Comparison of ENCODE assay signal across 22 cellular contexts in the genomic region with DNA sequence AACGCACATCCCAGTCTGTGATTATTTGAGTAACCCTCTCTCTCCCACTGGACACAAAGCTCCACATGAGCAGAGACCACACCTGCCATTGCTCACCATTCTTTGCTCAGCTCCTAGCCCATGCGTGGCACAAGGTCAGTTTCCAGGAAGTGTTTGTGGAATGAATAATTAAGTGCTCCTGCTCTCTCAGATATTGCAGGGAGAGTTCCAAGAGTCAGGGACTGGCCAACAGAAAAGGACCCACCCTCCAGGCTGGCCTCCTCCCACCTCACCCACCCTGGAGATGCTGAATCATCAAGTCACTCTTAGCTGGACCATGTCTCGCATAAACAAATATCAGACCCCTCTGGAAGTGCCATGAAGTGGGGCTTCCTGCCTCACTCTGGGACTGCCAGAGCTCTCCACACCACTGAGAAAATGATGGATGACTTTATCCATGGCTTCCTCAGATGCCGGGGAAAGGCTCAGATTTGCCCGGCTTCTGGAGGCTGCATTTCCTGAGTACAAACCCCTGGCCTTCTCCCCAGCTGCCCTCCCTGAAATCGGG.
DNase-seq lines count a peak whose midpoint lies in the region; ATAC-seq and TF ChIP-seq lines count a peak whose summit lies in the region.
"Had no signal": no experiment of that assay in that cellular context is flagged by ENCODE, and none has a peak within 500 bp of the region (broad histone marks: within the 10 kb centered on the region; RNA-seq: fewer than 3 reads in every experiment).

No MANE protein-coding gene starts in this region.

- H3K27ac ChIP-seq in spleen = peak overlapping the region in 3 of 8 donors; percentile 1 to 36 (median 19)
- H3K27ac ChIP-seq: BLaER1, psoas muscle, RWPE1, skin epidermis, upper lobe of left lung had no signal

- H3K4me1 ChIP-seq in spleen = peaks cover 0 to 25% (median 6%) of the 10 kb centered on the region in 6 donors
- H3K4me1 ChIP-seq: psoas muscle had no signal

- ATAC-seq in HG02840 (IDR thresholded peaks at IDR 0.05; ENCODE audit: low FRiP score, unreplicated experiment) (no peak), left colon (no peak)
- ATAC-seq: psoas muscle had no signal

- no peak for TF ChIP-seq POLR2A in spleen (IDR thresholded peaks at IDR 0.05)

- H3K36me3 ChIP-seq in spleen = no peaks in the 10 kb centered on the region
- H3K36me3 ChIP-seq: BLaER1, upper lobe of left lung had no signal

- no peak for TF ChIP-seq CTCF in fibroblast of the aortic adventitia (IDR thresholded peaks at IDR 0.05; ENCODE audit: insufficient read depth, low read length)
- no peak for TF ChIP-seq CTCF in spleen (IDR thresholded peaks at IDR 0.05 in 8 of 11, conservative IDR thresholded peaks at IDR 0.05 in 3 of 11)

- no peaks in the 10 kb centered on the region for H3K9me3 ChIP-seq in spleen
- H3K9me3 ChIP-seq: BLaER1, psoas muscle, upper lobe of left lung had no signal

- intact Hi-C loops in left colon (cut with DNase I, micrococcal nuclease) (no loop called here), spleen (cut with DNase I; ENCODE audit: low total_unique reads) (no loop called here)

- peak; percentile 17 for DNase-seq in GM03348 (ENCODE audit: low spot score)
- DNase-seq in astrocyte of the hippocampus (ENCODE audit: low read depth, low spot score) = peak; percentile 23
- DNase-seq in fibroblast of the aortic adventitia (ENCODE audit: low read depth) = peak; percentile 67
- peak; percentile 41 for DNase-seq in renal cortical epithelial cell (ENCODE audit: low read depth)
- DNase-seq in SKM-1 treated with dmso at 0.1 percent for 144 hours (lab: John Stamatoyannopoulos, UW; ENCODE audit: unreplicated experiment) = no peak
- no peak for DNase-seq in left colon
- DNase-seq in spleen = no peak
- DNase-seq: activated CD4-positive, alpha-beta T cell treated with anti-CD3 and anti-CD28 coated beads, Interleukin-2, amount 50 U/mL, for 4 hours; activated CD8-positive, alpha-beta memory T cell treated with anti-CD3 and anti-CD28 coated beads, Interleukin-2, amount 50 U/mL, for 48 hours; amygdala; central memory CD4-positive, alpha-beta T cell; dermis blood vessel endothelial cell; Kasumi-1; NCI-H1694 treated with DMSO at 0.1 percent for 48 hours; NCI-H2171; NCI-H510A; psoas muscle; upper lobe of left lung had no signal

- WGBS in spleen, 5 donors = 59 to 79% (median 68%) methylated on average over 6 of the region's 6 CpGs

- H3K27me3 ChIP-seq in spleen (replicated peaks in 1 of 7) = peaks cover 0 to 5% (median 0%) of the 10 kb centered on the region in 7 donors
- H3K27me3 ChIP-seq: BLaER1, upper lobe of left lung had no signal

- H3K4me3 ChIP-seq in fibroblast of the aortic adventitia (ENCODE audit: low read depth, low read length) = no peak overlapping the region
- H3K4me3 ChIP-seq in spleen = no peak overlapping the region
- H3K4me3 ChIP-seq: BLaER1, psoas muscle, skin epidermis, upper lobe of left lung had no signal

Comparison
In these comparisons a context has a peak if more than half of its experiments do, and no peak if none do; other contexts are left out.
1. DNase-seq: peak in GM03348 (single experiment), astrocyte of the hippocampus (single experiment), fibroblast of the aortic adventitia (single experiment) and renal cortical epithelial cell (single experiment); none in SKM-1 treated with dmso at 0.1 percent for 144 hours (single experiment), left colon (0 of 2) and spleen (single experiment).